19 cellular contexts compared by ENCODE assay signal in the genomic region with DNA sequence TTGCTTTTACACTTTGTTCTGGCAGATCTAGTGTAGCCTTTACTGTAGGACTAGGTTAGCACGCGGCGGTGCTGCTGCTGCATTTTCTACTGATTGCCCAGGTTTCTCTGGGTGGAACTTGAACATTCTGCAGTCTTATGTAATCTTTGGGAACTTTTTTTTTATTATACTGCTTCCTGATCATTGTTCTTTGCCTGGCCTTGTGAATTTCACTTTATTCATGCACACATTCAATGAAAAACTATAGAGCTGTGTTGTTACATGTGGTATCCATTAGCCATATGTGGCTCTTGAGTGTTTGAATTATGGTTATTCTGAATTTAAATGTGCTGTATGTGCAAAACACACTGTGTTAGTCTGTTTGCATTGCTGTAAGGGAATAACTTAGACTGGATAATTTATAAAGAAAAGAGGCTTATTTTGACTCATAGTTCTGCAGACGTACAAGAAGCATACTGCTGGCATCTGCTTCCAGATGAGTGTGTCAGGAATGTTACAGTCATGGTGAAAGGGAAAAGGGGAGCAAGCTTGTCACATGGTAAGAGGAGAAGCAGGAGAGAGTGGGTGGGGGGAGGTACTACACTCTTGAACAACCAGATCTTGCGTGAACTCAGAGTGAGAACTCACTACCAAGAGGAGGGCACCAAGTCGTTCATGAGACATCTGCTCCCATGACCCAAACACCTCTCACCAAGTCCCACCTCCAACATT. TPM values are rescaled to one million over a fixed set of nuclear protein-coding genes. Genes with fewer than 3 reads are reported as not detected.
DNase-seq lines count a peak whose midpoint lies in the region; ATAC-seq and TF ChIP-seq lines count a peak whose summit lies in the region.
"Had no signal": no experiment of that assay in that cellular context is flagged by ENCODE, and none has a peak within 500 bp of the region (broad histone marks: within the 10 kb centered on the region; RNA-seq: fewer than 3 reads in every experiment).

No MANE protein-coding gene starts in this region.

- H3K9me3 ChIP-seq in AG04450 (ENCODE audit: control insufficient read depth, insufficient read depth, low read length) = no peaks in the 10 kb centered on the region
- 0 out of 2 replicates have a peak, but pooled peaks cover 2% of the 10 kb centered on the region for H3K9me3 ChIP-seq in SK-N-MC (ENCODE audit: low read depth, low read length)
- H3K9me3 ChIP-seq: adrenal gland, thoracic aorta had no signal

- H2BK15ac ChIP-seq in mesendoderm (replicated peaks; ENCODE audit: low read depth) = no peak overlapping the region

- no peak overlapping the region for H2AFZ ChIP-seq in GM23338

- in situ Hi-C loops in GM13976 (cut with MboI; ENCODE audit: low sequenced_read_pairs, unreplicated experiment) = no loop called here

- POLR2A ChIA-PET in AG04450 (lab: Yijun Ruan, JAX) = no interaction called here

- no peak overlapping the region for H2AK5ac ChIP-seq in mesendoderm (ENCODE audit: low read length)

- no peak overlapping the region for H3K4me2 ChIP-seq in mesendoderm (ENCODE audit: low read length)
- no peak overlapping the region for H3K4me2 ChIP-seq in GM23338

- H4K5ac ChIP-seq in mesendoderm (ENCODE audit: low read length) = no peak overlapping the region

- H3K18ac ChIP-seq in mesendoderm (ENCODE audit: low read length) = no peak overlapping the region

- no peak overlapping the region for H3K4me3 ChIP-seq in AG04450 (ENCODE audit: low read depth, low read length)
- H3K4me3 ChIP-seq in SK-N-MC = peak overlapping the region; percentile 78
- no peak overlapping the region for H3K4me3 ChIP-seq in mesendoderm (ENCODE audit: low read length)
- no peak overlapping the region for H3K4me3 ChIP-seq in GM23338
- H3K4me3 ChIP-seq: adrenal gland, left lung, thoracic aorta had no signal

- H3K79me2 ChIP-seq in mesendoderm (ENCODE audit: control insufficient read depth, insufficient read depth, low read length) (peaks cover 36% of the 10 kb centered on the region), GM23338 (replicated peaks; ENCODE audit: insufficient read depth) (peaks cover 100% of the 10 kb centered on the region)

- no peak for ATAC-seq in GM23338
- ATAC-seq: Panc1 had no signal

- no peak overlapping the region for H3K4ac ChIP-seq in mesendoderm (ENCODE audit: low read depth, low read length)

- CTCF ChIA-PET in AG04450 (lab: Charles Lee) = interaction anchor here (0.8 kb wide), 1 partner anchor 112 kb away, joined by 3 read pairs; no protein-coding TSS in a partner anchor

- no peak overlapping the region for H2BK120ac ChIP-seq in mesendoderm (ENCODE audit: low read depth, low read length)

- H3K4me1 ChIP-seq in mesendoderm (ENCODE audit: control insufficient read depth, low read depth, low read length) = no peaks in the 10 kb centered on the region
- peaks cover 27% of the 10 kb centered on the region for H3K4me1 ChIP-seq in GM23338 (ENCODE audit: insufficient read depth)

- H3K9ac ChIP-seq in SK-N-MC (ENCODE audit: insufficient read length) (peak overlapping the region; percentile 91), mesendoderm (ENCODE audit: low read length) (no peak overlapping the region)

- H3F3A ChIP-seq in GM23338 (replicated peaks; ENCODE audit: low read depth) = no peaks in the 10 kb centered on the region

- peak overlapping the region; percentile 47 for H3K27ac ChIP-seq in AG04450 (ENCODE audit: low read depth, low read length)
- H3K27ac ChIP-seq in SK-N-MC = peak overlapping the region; percentile 100
- no peak overlapping the region for H3K27ac ChIP-seq in mesendoderm (ENCODE audit: low read depth, low read length)
- H3K27ac ChIP-seq in GM23338 (ENCODE audit: low read depth) = no peak overlapping the region
- H3K27ac ChIP-seq: adrenal gland, thoracic aorta had no signal

- H4K8ac ChIP-seq in mesendoderm (ENCODE audit: low read depth, low read length) = no peak overlapping the region

- no peak overlapping the region for H2BK5ac ChIP-seq in mesendoderm (ENCODE audit: low read length)

- H3K23ac ChIP-seq in mesendoderm (ENCODE audit: low read length) = no peak overlapping the region

- H3K9me3 Mint-ChIP-seq in GM23338 = peaks cover 5% of the 10 kb centered on the region

- H3K79me1 ChIP-seq in mesendoderm (ENCODE audit: low read length) = peaks cover 10% of the 10 kb centered on the region

- H3K36me3 ChIP-seq in SK-N-MC (ENCODE audit: insufficient read depth, low read length) (peaks cover 26% of the 10 kb centered on the region), mesendoderm (ENCODE audit: control insufficient read depth, insufficient read depth, low read length) (no peaks in the 10 kb centered on the region), GM23338 (ENCODE audit: insufficient read depth) (no peaks in the 10 kb centered on the region)
- H3K36me3 ChIP-seq: adrenal gland, left lung, thoracic aorta had no signal

- no peak overlapping the region for H3K4me3 Mint-ChIP-seq in GM23338

- no peaks in the 10 kb centered on the region for H3K9me2 ChIP-seq in GM23338 (ENCODE audit: insufficient read depth)

- DNase-seq in AG04450 (ENCODE audit: low read depth, low spot score) (peak; percentile 20), SK-N-MC (ENCODE audit: low read depth, low spot score) (peak; percentile 97), fibroblast of peridontal ligament (ENCODE audit: extremely low read depth) (peak; percentile 50), mesendoderm (peak; percentile 10), GM13976 (ENCODE audit: low spot score) (no peak), COLO668 (lab: John Stamatoyannopoulos, UW; ENCODE audit: unreplicated experiment) (no peak), GM23338 (ENCODE audit: low spot score) (no peak), SKM-1 (lab: John Stamatoyannopoulos, UW; ENCODE audit: unreplicated experiment) (no peak)
- DNase-seq: activated CD4-positive, alpha-beta T cell treated with anti-CD3 and anti-CD28 coated beads for 4 hours; activated T-cell treated with anti-CD3 and anti-CD28 coated beads, Interleukin-2, amount 50 U/mL, for 48 hours; adrenal gland; DMS79; KBM-7; left lung; NCI-H1436; NCI-H446; nucleus accumbens had no signal

- peaks cover 28% of the 10 kb centered on the region; the same call in 2 of the 3 replicates for H3K4me1 Mint-ChIP-seq in GM23338

- H3K27me3 ChIP-seq in AG04450 (ENCODE audit: control insufficient read depth, insufficient read depth, low read length) = no peaks in the 10 kb centered on the region
- H3K27me3 ChIP-seq in mesendoderm (ENCODE audit: insufficient read depth, low read length, poor library complexity) = no peaks in the 10 kb centered on the region
- no peaks in the 10 kb centered on the region for H3K27me3 ChIP-seq in GM23338 (ENCODE audit: insufficient read depth)
- H3K27me3 ChIP-seq: adrenal gland, left lung had no signal

- H3K56ac ChIP-seq in mesendoderm (ENCODE audit: low read length) = no peak overlapping the region

- H3K36me3 Mint-ChIP-seq in GM23338 (ENCODE audit: low read depth) = peaks cover 15% of the 10 kb centered on the region; the same call in 2 of the 3 replicates

- no peaks in the 10 kb centered on the region for H3K27me3 Mint-ChIP-seq in GM23338 (ENCODE audit: insufficient read depth, low read depth, poor library complexity)

- H3K27ac Mint-ChIP-seq in GM23338 = no peak overlapping the region

- TF ChIP-seq CTCF in AG04450 (IDR thresholded peaks at IDR 0.05; ENCODE audit: low read depth, low read length) = no peak
- no peak for TF ChIP-seq CTCF in GM13976 (IDR thresholded peaks at IDR 0.05; ENCODE audit: borderline replicate concordance, control extremely low read depth, extremely low read depth, insufficient read depth, missing control alignments)
- TF ChIP-seq CTCF in GM23338 (conservative IDR thresholded peaks at IDR 0.05; ENCODE audit: low read depth in 2 of 2) = no peak

- WGBS in mesendoderm (ENCODE audit: extremely low coverage, insufficient coverage, low lambda C conversion rate) = no CpG with 5 or more reads among the region's 6 CpGs

- H4K20me1 ChIP-seq in GM23338 (replicated peaks; ENCODE audit: insufficient read depth) = 0 out of 2 replicates have a peak, but pooled peaks cover 3% of the 10 kb centered on the region

TF ChIP-seq in GM23338, 12 proteins besides CTCF, POLR2A, EP300 and RAD21 (continues in another document):
- no peak for TF ChIP-seq ZNF114 (CRISPR knock-in tag; IDR thresholded peaks at IDR 0.05)
- TF ChIP-seq REST (IDR thresholded peaks at IDR 0.05; ENCODE audit: unreplicated experiment) = no peak
- no peak for TF ChIP-seq ZNF331 (CRISPR knock-in tag; IDR thresholded peaks at IDR 0.05; ENCODE audit: low read depth)
- no peak for TF ChIP-seq POLR2AphosphoS5 (IDR thresholded peaks at IDR 0.05; ENCODE audit: low read depth)
- TF ChIP-seq JUNB (IDR thresholded peaks at IDR 0.05; ENCODE audit: unreplicated experiment) = no peak
- no peak for TF ChIP-seq EZH2 (IDR thresholded peaks at IDR 0.05; ENCODE audit: low read depth, unreplicated experiment)
- no peak for TF ChIP-seq STAT1 (IDR thresholded peaks at IDR 0.05; ENCODE audit: unreplicated experiment)

RNA-seq across cellular contexts. Expression of gene MEF2A, which starts 26.5 kb away (rescaled TPM):
- polyA plus RNA-seq in AG04450 (2011; rRNA removed) (31.4 and 40.9 TPM in 2 replicates), GM23338 (2016; fragmentation: Nextera tagmentation; extraction: Ambion mirVana) (17.7 and 20.3 TPM in 2 replicates)
- 48.6 and 50.4 TPM in 2 replicates for polyA minus RNA-seq in AG04450 (2011; rRNA and poly(A)+ RNA removed)
- polyA plus RNA-seq in mesendoderm (2013, experiment 1 of 2) = 13.8 TPM
- polyA plus RNA-seq in mesendoderm (2013, experiment 2 of 2) = 13.2 TPM
- total RNA-seq in GM23338 (2014; rRNA removed; shearing (Covaris generic)) = 42.3 and 46.1 TPM in 2 replicates

Comparison
In these comparisons a context has a peak if more than half of its experiments do, and no peak if none do; other contexts are left out.
1. DNase-seq: peak in AG04450 (single experiment), SK-N-MC (single experiment), fibroblast of peridontal ligament (single experiment) and mesendoderm (single experiment); none in GM13976 (single experiment), COLO668 (single experiment), GM23338 (single experiment) and SKM-1 (single experiment).
2. H3K27ac ChIP-seq: peak in AG04450 (single experiment) and SK-N-MC (single experiment); none in mesendoderm (single experiment) and GM23338 (single experiment).